ENCODE assay signal across 32 cellular contexts in genomic region chr4:7668282-7668681, GRCh38.
"Had no signal": no experiment of that assay in that cellular context is flagged by ENCODE, and none has a peak within 500 bp of the region (broad histone marks: within the 10 kb centered on the region; RNA-seq: fewer than 3 reads in every experiment).

No MANE protein-coding gene starts in this region.

- ATAC-seq: activated CD4-positive, alpha-beta T cell treated with anti-CD3 and anti-CD28 coated beads for 36 hours; body of pancreas; heart left ventricle; left lobe of liver; lower lobe of right lung; pancreas; stimulated activated naive B cell treated with anti-CD40 and anti-IgM and Interleukin-4, amounts not matched to agents 10 μg/mL and 1 μg/mL and 100 μg/mL, for 72 hours; T-helper 17 cell; upper lobe of right lung had no signal

- H3K4me1 Mint-ChIP-seq: activated CD4-positive, alpha-beta T cell treated with anti-CD3 and anti-CD28 coated beads for 36 hours; activated naive CD8-positive, alpha-beta T cell treated with anti-CD3 and anti-CD28 coated beads for 36 hours; stimulated activated naive B cell treated with anti-CD40 and anti-IgM and Interleukin-4, amounts not matched to agents 10 μg/mL and 1 μg/mL and 100 μg/mL, for 72 hours had no signal

- H3K36me3 Mint-ChIP-seq: activated naive CD8-positive, alpha-beta T cell treated with anti-CD3 and anti-CD28 coated beads for 36 hours; stimulated activated naive B cell treated with anti-CD40 and anti-IgM and Interleukin-4, amounts not matched to agents 10 μg/mL and 1 μg/mL and 100 μg/mL, for 72 hours had no signal

- H3K27me3 Mint-ChIP-seq: activated naive CD8-positive, alpha-beta T cell treated with anti-CD3 and anti-CD28 coated beads for 36 hours had no signal

- H3K4me3 ChIP-seq: adrenal gland, body of pancreas, esophagus muscularis mucosa, heart left ventricle, lower lobe of right lung, pancreas, prostate gland, sigmoid colon, suprapubic skin, tibial artery, upper lobe of right lung had no signal

- H3K4me3 Mint-ChIP-seq: activated CD4-positive, alpha-beta T cell treated with anti-CD3 and anti-CD28 coated beads for 36 hours; activated naive CD8-positive, alpha-beta T cell treated with anti-CD3 and anti-CD28 coated beads for 36 hours; stimulated activated naive B cell treated with anti-CD40 and anti-IgM and Interleukin-4, amounts not matched to agents 10 μg/mL and 1 μg/mL and 100 μg/mL, for 72 hours; T-helper 17 cell had no signal

- H3K4me1 ChIP-seq: adrenal gland, body of pancreas, esophagus muscularis mucosa, foreskin keratinocyte, heart left ventricle, lower lobe of right lung, pancreas, prostate gland, sigmoid colon, suprapubic skin, tibial artery, upper lobe of right lung had no signal

- H3K36me3 ChIP-seq: adrenal gland, heart left ventricle, lower lobe of right lung, pancreas, prostate gland, sigmoid colon, suprapubic skin, tibial artery, upper lobe of right lung had no signal

- H3K27ac Mint-ChIP-seq: activated CD4-positive, alpha-beta T cell treated with anti-CD3 and anti-CD28 coated beads for 36 hours; activated naive CD8-positive, alpha-beta T cell treated with anti-CD3 and anti-CD28 coated beads for 36 hours; stimulated activated naive B cell treated with anti-CD40 and anti-IgM and Interleukin-4, amounts not matched to agents 10 μg/mL and 1 μg/mL and 100 μg/mL, for 72 hours; T-helper 17 cell had no signal

- H3K27ac ChIP-seq: adrenal gland, body of pancreas, esophagus muscularis mucosa, foreskin keratinocyte, heart left ventricle, lower lobe of right lung, pancreas, prostate gland, sigmoid colon, suprapubic skin, tibial artery, upper lobe of right lung had no signal

- H3K9me3 ChIP-seq: adrenal gland, body of pancreas, lower lobe of right lung, pancreas, prostate gland, suprapubic skin, tibial artery, upper lobe of right lung had no signal

- H3K27me3 ChIP-seq: adrenal gland, body of pancreas, esophagus muscularis mucosa, foreskin keratinocyte, sigmoid colon, suprapubic skin, upper lobe of right lung had no signal

- DNase-seq: activated CD4-positive, alpha-beta T cell treated with anti-CD3 and anti-CD28 coated beads for 36 hours; activated CD4-positive, alpha-beta T cell treated with anti-CD3 and anti-CD28 coated beads, Interleukin-2, amount 50 U/mL, for 4 hours; activated CD8-positive, alpha-beta memory T cell treated with anti-CD3 and anti-CD28 coated beads for 24 hours; activated effector memory CD4-positive, alpha-beta T cell treated with Interleukin-2 at 50 U/mL for 16 hours; activated naive CD4-positive, alpha-beta T cell treated with Interleukin-2 at 50 U/mL for 16 hours; activated naive CD8-positive, alpha-beta T cell treated with anti-CD3 and anti-CD28 coated beads for 36 hours; adrenal gland; aorta; body of pancreas; cortex of kidney; foreskin keratinocyte; heart left ventricle; hypothalamus; kidney glomerular epithelial cell; lower lobe of right lung; mesendoderm; nucleus accumbens; pancreas; sigmoid colon; small intestine; stimulated activated CD4-positive, alpha-beta T cell treated with anti-CD3 and anti-CD28 coated beads, Interleukin-1b, Interleukin-23, amount 100 ng/mL, for 48 hours; stimulated activated CD4-positive, alpha-beta T cell treated with anti-CD3 and anti-CD28 coated beads, Interleukin-4, amount 100 ng/mL, for 4 hours; stimulated activated CD8-positive, alpha-beta memory T cell treated with anti-CD3 and anti-CD28 coated beads, Interleukin-4, amount 100 ng/mL, for 48 hours; stimulated activated naive B cell treated with anti-CD40 and anti-IgM and Interleukin-4, amounts not matched to agents 10 μg/mL and 1 μg/mL and 100 μg/mL, for 72 hours; T-helper 17 cell; T1000; tibial artery; upper lobe of right lung had no signal
